29 cellular contexts compared by ENCODE assay signal in genomic region chr3:72579581-72580245, GRCh38.
"Had no signal": no experiment of that assay in that cellular context is flagged by ENCODE, and none has a peak within 500 bp of the region (broad histone marks: within the 10 kb centered on the region; RNA-seq: fewer than 3 reads in every experiment).

No MANE protein-coding gene starts in this region.

- H3K27ac Mint-ChIP-seq: activated CD4-positive, alpha-beta memory T cell treated with anti-CD3 and anti-CD28 coated beads for 36 hours; activated CD4-positive, alpha-beta T cell treated with anti-CD3 and anti-CD28 coated beads for 36 hours; activated CD4-positive, alpha-beta T cell treated with anti-CD3 and anti-CD28 coated beads, Interleukin-2, amount 10 ng/mL, durations not matched to agents 24 days and 14 days; activated CD8-positive, alpha-beta memory T cell treated with anti-CD3 and anti-CD28 coated beads, Interleukin-2, amount 10 ng/mL, durations not matched to agents 7 days and 5 days; activated CD8-positive, alpha-beta T cell treated with anti-CD3 and anti-CD28 coated beads, Interleukin-2, amount 10 ng/mL, durations not matched to agents 7 days and 5 days; activated naive CD4-positive, alpha-beta T cell treated with anti-CD3 and anti-CD28 coated beads, Interleukin-2, amount 10 ng/mL, durations not matched to agents 7 days and 5 days; activated naive CD4-positive, alpha-beta T cell treated with anti-CD3 and anti-CD28 coated beads, Interleukin-2, amount 50 U/mL, for 72 hours; activated T-helper 1 cell treated with anti-CD3 and anti-CD28 coated beads, Interleukin-12 subunit alpha, Interleukin-12 subunit beta, Interleukin-2, Interleukin-4 antibody, amounts not matched to agents 30 ng/mL and 10 ng/mL and 1 ng/mL, durations not matched to agents 14 hours and 24 hours and 36 hours; effector memory CD8-positive, alpha-beta T cell had no signal

- H3K27me3 Mint-ChIP-seq: activated CD4-positive, alpha-beta T cell treated with anti-CD3 and anti-CD28 coated beads for 36 hours; activated CD4-positive, alpha-beta T cell treated with anti-CD3 and anti-CD28 coated beads, Interleukin-2, amount 10 ng/mL, durations not matched to agents 24 days and 14 days; activated naive CD4-positive, alpha-beta T cell treated with anti-CD3 and anti-CD28 coated beads, Interleukin-2, amount 10 ng/mL, durations not matched to agents 7 days and 5 days had no signal

- H3K4me3 Mint-ChIP-seq: activated CD4-positive, alpha-beta memory T cell treated with anti-CD3 and anti-CD28 coated beads for 36 hours; activated CD4-positive, alpha-beta T cell treated with anti-CD3 and anti-CD28 coated beads for 36 hours; activated CD4-positive, alpha-beta T cell treated with anti-CD3 and anti-CD28 coated beads, Interleukin-2, amount 10 ng/mL, durations not matched to agents 24 days and 14 days; activated CD8-positive, alpha-beta memory T cell treated with anti-CD3 and anti-CD28 coated beads, Interleukin-2, amount 10 ng/mL, durations not matched to agents 7 days and 5 days; activated CD8-positive, alpha-beta T cell treated with anti-CD3 and anti-CD28 coated beads, Interleukin-2, amount 10 ng/mL, durations not matched to agents 7 days and 5 days; activated naive CD4-positive, alpha-beta T cell treated with anti-CD3 and anti-CD28 coated beads, Interleukin-2, amount 10 ng/mL, durations not matched to agents 7 days and 5 days; activated T-helper 1 cell treated with anti-CD3 and anti-CD28 coated beads, Interleukin-12 subunit alpha, Interleukin-12 subunit beta, Interleukin-2, Interleukin-4 antibody, amounts not matched to agents 30 ng/mL and 10 ng/mL and 1 ng/mL, durations not matched to agents 14 hours and 24 hours and 36 hours; effector memory CD8-positive, alpha-beta T cell had no signal

- DNase-seq: activated CD4-positive, alpha-beta memory T cell treated with anti-CD3 and anti-CD28 coated beads for 36 hours; activated CD4-positive, alpha-beta T cell treated with anti-CD3 and anti-CD28 coated beads for 36 hours; activated CD4-positive, alpha-beta T cell treated with anti-CD3 and anti-CD28 coated beads, Interleukin-2, amount 10 ng/mL, durations not matched to agents 24 days and 14 days; activated CD4-positive, CD25-positive, alpha-beta regulatory T cell; activated CD4-positive, CD25-positive, alpha-beta regulatory T cell treated with anti-CD3 and anti-CD28 coated beads, Interleukin-2, amount 50 U/mL, for 72 hours; activated CD8-positive, alpha-beta memory T cell treated with anti-CD3 and anti-CD28 coated beads, Interleukin-2, amount 10 ng/mL, durations not matched to agents 7 days and 5 days; activated CD8-positive, alpha-beta memory T cell treated with anti-CD3 and anti-CD28 coated beads, Interleukin-2, amount 50 U/mL, for 4 hours; activated CD8-positive, alpha-beta T cell treated with anti-CD3 and anti-CD28 coated beads, Interleukin-2, amount 10 ng/mL, durations not matched to agents 7 days and 5 days; activated gamma-delta T cell; activated naive CD4-positive, alpha-beta T cell; activated naive CD4-positive, alpha-beta T cell treated with anti-CD3 and anti-CD28 coated beads, Interleukin-2, amount 10 ng/mL, durations not matched to agents 7 days and 5 days; activated T-cell treated with anti-CD3 and anti-CD28 coated beads, Interleukin-2, amount 50 U/mL, for 1 hour; activated T-cell treated with anti-CD3 and anti-CD28 coated beads, Interleukin-2, amount 50 U/mL, for 48 hours; adrenal gland; amygdala; aorta; body of pancreas; caudate nucleus; cortex of kidney; dermis blood vessel endothelial cell; effector CD4-positive, alpha-beta T cell; effector memory CD8-positive, alpha-beta T cell; esophagus squamous epithelium; foreskin melanocyte; head of caudate nucleus; T1000 had no signal

- H3K9me3 Mint-ChIP-seq: activated CD4-positive, alpha-beta memory T cell treated with anti-CD3 and anti-CD28 coated beads for 36 hours; activated CD4-positive, alpha-beta T cell treated with anti-CD3 and anti-CD28 coated beads, Interleukin-2, amount 10 ng/mL, durations not matched to agents 24 days and 14 days; activated naive CD4-positive, alpha-beta T cell treated with anti-CD3 and anti-CD28 coated beads, Interleukin-2, amount 10 ng/mL, durations not matched to agents 7 days and 5 days; activated naive CD4-positive, alpha-beta T cell treated with anti-CD3 and anti-CD28 coated beads, Interleukin-2, amount 50 U/mL, for 72 hours; activated T-helper 1 cell treated with anti-CD3 and anti-CD28 coated beads, Interleukin-12 subunit alpha, Interleukin-12 subunit beta, Interleukin-2, Interleukin-4 antibody, amounts not matched to agents 30 ng/mL and 10 ng/mL and 1 ng/mL, durations not matched to agents 14 hours and 24 hours and 36 hours; effector memory CD8-positive, alpha-beta T cell had no signal

- H3K4me1 Mint-ChIP-seq: activated CD4-positive, alpha-beta T cell treated with anti-CD3 and anti-CD28 coated beads for 36 hours; activated CD4-positive, alpha-beta T cell treated with anti-CD3 and anti-CD28 coated beads, Interleukin-2, amount 10 ng/mL, durations not matched to agents 24 days and 14 days; activated naive CD4-positive, alpha-beta T cell treated with anti-CD3 and anti-CD28 coated beads, Interleukin-2, amount 10 ng/mL, durations not matched to agents 7 days and 5 days had no signal

- H3K36me3 Mint-ChIP-seq: activated CD4-positive, alpha-beta memory T cell treated with anti-CD3 and anti-CD28 coated beads for 36 hours; activated CD8-positive, alpha-beta memory T cell treated with anti-CD3 and anti-CD28 coated beads, Interleukin-2, amount 10 ng/mL, durations not matched to agents 7 days and 5 days; activated naive CD4-positive, alpha-beta T cell treated with anti-CD3 and anti-CD28 coated beads, Interleukin-2, amount 10 ng/mL, durations not matched to agents 7 days and 5 days; activated naive CD4-positive, alpha-beta T cell treated with anti-CD3 and anti-CD28 coated beads, Interleukin-2, amount 50 U/mL, for 72 hours had no signal

- ATAC-seq: activated CD4-positive, alpha-beta T cell treated with anti-CD3 and anti-CD28 coated beads for 36 hours; activated CD8-positive, alpha-beta memory T cell treated with anti-CD3 and anti-CD28 coated beads, Interleukin-2, amount 10 ng/mL, durations not matched to agents 7 days and 5 days; activated CD8-positive, alpha-beta T cell treated with anti-CD3 and anti-CD28 coated beads, Interleukin-2, amount 10 ng/mL, durations not matched to agents 7 days and 5 days; activated naive CD4-positive, alpha-beta T cell treated with anti-CD3 and anti-CD28 coated beads, Interleukin-2, amount 50 U/mL, for 72 hours; body of pancreas; effector memory CD8-positive, alpha-beta T cell; gastroesophageal sphincter had no signal
